Comparison of ENCODE assay signal across 10 cellular contexts in the genomic region with DNA sequence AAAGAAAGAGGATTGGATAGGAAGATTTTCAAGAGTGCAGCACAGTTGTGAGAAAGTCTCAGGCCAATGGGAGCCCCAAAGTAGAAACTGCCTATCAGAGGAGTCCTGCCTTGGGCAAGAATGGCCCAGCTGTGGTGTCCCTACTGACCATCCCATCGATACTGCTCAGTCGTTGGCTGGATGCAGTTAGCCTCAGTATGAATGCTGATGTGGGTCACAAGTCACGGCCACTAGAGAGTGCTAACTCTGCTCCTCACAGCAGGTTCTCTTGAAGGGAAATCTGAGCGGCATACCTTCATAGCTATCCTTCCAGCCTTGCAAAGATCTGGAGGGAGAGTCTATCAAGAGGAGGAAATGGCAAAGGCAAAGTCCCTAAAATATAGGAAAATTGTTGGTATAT. TPM values are rescaled to one million over a fixed set of nuclear protein-coding genes. Genes with fewer than 3 reads are reported as not detected.
DNase-seq lines count a peak whose midpoint lies in the region; ATAC-seq and TF ChIP-seq lines count a peak whose summit lies in the region.
"Had no signal": no experiment of that assay in that cellular context is flagged by ENCODE, and none has a peak within 500 bp of the region (broad histone marks: within the 10 kb centered on the region; RNA-seq: fewer than 3 reads in every experiment).

No MANE protein-coding gene starts in this region.

- DNase-seq in cardiac muscle cell (ENCODE audit: low read depth in 1 of 2, low spot score in 1 of 2), result peak; percentile 20 to 63
- DNase-seq in Right ventricle myocardium superior, result no peak
- peak; percentile 14 for DNase-seq in NCI-H460 (ENCODE audit: extremely low read depth, low read depth)
- DNase-seq in fibroblast of villous mesenchyme (ENCODE audit: low read depth), result no peak
- DNase-seq in type B pancreatic cell (ENCODE audit: extremely low spot score, unreplicated experiment), result no peak
- no peak for DNase-seq in NOMO-1 (lab: John Stamatoyannopoulos, UW; ENCODE audit: unreplicated experiment in 2 of 2)
- no peak for DNase-seq in SIG-M5 treated with dmso at 0.1 percent for 504 hours (lab: John Stamatoyannopoulos, UW; ENCODE audit: unreplicated experiment)
- DNase-seq in ureter (ENCODE audit: low spot score), result no peak
- DNase-seq: colonic mucosa had no signal

- H3K4me1 ChIP-seq in cardiac muscle cell (ENCODE audit: low read depth), result no peaks in the 10 kb centered on the region
- H3K4me1 ChIP-seq: colonic mucosa had no signal

- no peaks in the 10 kb centered on the region for H3K36me3 Mint-ChIP-seq in type B pancreatic cell

- H3K9me3 ChIP-seq in cardiac muscle cell (ENCODE audit: low read depth), result no peaks in the 10 kb centered on the region
- H3K9me3 ChIP-seq: colonic mucosa had no signal

- H3K27ac Mint-ChIP-seq in type B pancreatic cell, result no peak overlapping the region

- no peak overlapping the region for H3K27ac ChIP-seq in cardiac muscle cell
- H3K27ac ChIP-seq: colonic mucosa, KMS-11 had no signal

- intact Hi-C loops in Right ventricle myocardium superior (cut with DNase I), result loop anchor here (10.0 kb wide), 1 partner anchor 114 kb away; no protein-coding TSS in a partner anchor

- H3K9me3 Mint-ChIP-seq in type B pancreatic cell, result no peaks in the 10 kb centered on the region

- no peak overlapping the region for H3K4me3 Mint-ChIP-seq in type B pancreatic cell

- H3K4me3 ChIP-seq in cardiac muscle cell, result no peak overlapping the region
- no peak overlapping the region for H3K4me3 ChIP-seq in fibroblast of villous mesenchyme (ENCODE audit: low read depth, low read length)
- H3K4me3 ChIP-seq: colonic mucosa had no signal

- TF ChIP-seq CTCF in cardiac muscle cell (IDR thresholded peaks at IDR 0.05; ENCODE audit: low read depth, low read length) (peak; percentile 21), fibroblast of villous mesenchyme (IDR thresholded peaks at IDR 0.05; ENCODE audit: insufficient read depth, low read depth, low read length) (peak; percentile 36), type B pancreatic cell (conservative IDR thresholded peaks at IDR 0.05) (peak; percentile 43)

- no peak for ATAC-seq in Right ventricle myocardium superior (ENCODE audit: poor library complexity)

- no peaks in the 10 kb centered on the region for H3K4me1 Mint-ChIP-seq in type B pancreatic cell (ENCODE audit: unreplicated experiment)

- no peaks in the 10 kb centered on the region for H3K36me3 ChIP-seq in cardiac muscle cell
- H3K36me3 ChIP-seq: colonic mucosa had no signal

- H3K27me3 ChIP-seq in cardiac muscle cell, result no peaks in the 10 kb centered on the region
- H3K27me3 ChIP-seq: colonic mucosa had no signal

- no peaks in the 10 kb centered on the region for H3K27me3 Mint-ChIP-seq in type B pancreatic cell

RNA-seq across cellular contexts. Expression of gene CETN3, which starts 11.6 kb away (rescaled TPM):
- total RNA-seq in cardiac muscle cell, result 25.4 and 49.2 TPM in 2 replicates
- polyA plus RNA-seq in cardiac muscle cell, result 85.8 and 106 TPM in 2 replicates
- 27.4 TPM for total RNA-seq in Right ventricle myocardium superior
- 60.8 and 61.3 TPM in 2 replicates for total RNA-seq in NCI-H460 (2014; rRNA removed; shearing (Covaris generic))
- polyA plus RNA-seq in NCI-H460 (2014; cell fraction: nucleus; rRNA removed), result 25.3 and 40.5 TPM in 2 replicates
- 7.1 and 15.5 TPM in 2 replicates for total RNA-seq in fibroblast of villous mesenchyme
- total RNA-seq in type B pancreatic cell (ENCODE audit: low replicate concordance), result 27.6 and 37.5 TPM in 2 replicates
- total RNA-seq in ureter, result 26.1 TPM

RNA-seq across cellular contexts. Expression of gene MBLAC2, which starts 53.4 kb away (rescaled TPM):
- 8.2 and 8.5 TPM in 2 replicates for total RNA-seq in cardiac muscle cell
- 9.1 and 9.8 TPM in 2 replicates for polyA plus RNA-seq in cardiac muscle cell
- 3.8 TPM for total RNA-seq in Right ventricle myocardium superior
- total RNA-seq in NCI-H460 (2014; rRNA removed; shearing (Covaris generic)), result 5.6 and 7.8 TPM in 2 replicates
- polyA plus RNA-seq in NCI-H460 (2014; cell fraction: nucleus; rRNA removed), result 6.7 and 9.9 TPM in 2 replicates
- 5.5 and 6.9 TPM in 2 replicates for total RNA-seq in fibroblast of villous mesenchyme
- 3.9 and 6.2 TPM in 2 replicates for total RNA-seq in type B pancreatic cell (ENCODE audit: low replicate concordance)
- total RNA-seq in ureter, result 7.8 TPM

RNA-seq across cellular contexts. Expression of gene POLR3G, which starts 53.5 kb away (rescaled TPM):
- total RNA-seq in cardiac muscle cell, result 0.53 and 0.95 TPM in 2 replicates
- 1.6 and 2.4 TPM in 2 replicates for polyA plus RNA-seq in cardiac muscle cell
- 0.46 TPM for total RNA-seq in Right ventricle myocardium superior
- total RNA-seq in NCI-H460 (2014; rRNA removed; shearing (Covaris generic)), result 36.7 and 38.4 TPM in 2 replicates
- polyA plus RNA-seq in NCI-H460 (2014; cell fraction: nucleus; rRNA removed), result 45.0 and 51.8 TPM in 2 replicates
- 4.5 and 5.2 TPM in 2 replicates for total RNA-seq in fibroblast of villous mesenchyme
- 1.1 and 2.4 TPM in 2 replicates for total RNA-seq in type B pancreatic cell (ENCODE audit: low replicate concordance)
- 2.1 TPM for total RNA-seq in ureter

Comparison
In these comparisons a context has a peak if more than half of its experiments do, and no peak if none do; other contexts are left out.
1. DNase-seq: peak in cardiac muscle cell (2 of 2) and NCI-H460 (single experiment); none in Right ventricle myocardium superior (single experiment), fibroblast of villous mesenchyme (single experiment), type B pancreatic cell (single experiment), NOMO-1 (0 of 2), SIG-M5 treated with dmso at 0.1 percent for 504 hours (single experiment) and ureter (single experiment).
2. Peak in every context shown above with its lines, with median percentiles within 50 percentile points of each other: CTCF ChIP-seq.